In genomic region chr4:141684785-141685184, GRCh38 we compare ENCODE assay signal across 21 cellular contexts. TPM values are rescaled to one million over a fixed set of nuclear protein-coding genes. Genes with fewer than 3 reads are reported as not detected.
DNase-seq lines count a peak whose midpoint lies in the region; ATAC-seq, FAIRE-seq and TF ChIP-seq lines count a peak whose summit lies in the region.
"Had no signal": no experiment of that assay in that cellular context is flagged by ENCODE, and none has a peak within 500 bp of the region (broad histone marks: within the 10 kb centered on the region; RNA-seq: fewer than 3 reads in every experiment).

No MANE protein-coding gene starts in this region.

- intact Hi-C loops in PC-3 (cut with micrococcal nuclease), result loop anchor here (2.0 kb wide), 1 partner anchor 42 kb away; no protein-coding TSS in a partner anchor
- intact Hi-C loops in uterus (cut with DNase I; ENCODE audit: low total_unique reads), result no loop called here
- intact Hi-C loops in posterior vena cava (cut with DNase I), result no loop called here
- intact Hi-C loops in sigmoid colon (cut with DNase I), result no loop called here

- H3F3A ChIP-seq in PC-3 (ENCODE audit: low read length, unreplicated experiment), result peaks cover 21% of the 10 kb centered on the region

- H3K79me2 ChIP-seq in PC-3 (ENCODE audit: low read length), result no peaks in the 10 kb centered on the region

- no peak for TF ChIP-seq EP300 in sigmoid colon (IDR thresholded peaks at IDR 0.05)

- no peaks in the 10 kb centered on the region for H4K20me1 ChIP-seq in PC-3 (ENCODE audit: low read length)

- TF ChIP-seq CTCF in PC-3 (conservative IDR thresholded peaks at IDR 0.05; ENCODE audit: low read depth, low read length) (no peak), bronchial epithelial cell (IDR thresholded peaks at IDR 0.05; ENCODE audit: insufficient read depth, low read length, severe bottlenecking) (no peak), uterus (IDR thresholded peaks at IDR 0.05) (no peak), GM20000 (IDR thresholded peaks at IDR 0.05; ENCODE audit: extremely low read depth, missing control alignments) (no peak), sigmoid colon (IDR thresholded peaks at IDR 0.05) (no peak)

- peak overlapping the region; percentile 68 for H3K4me2 ChIP-seq in PC-3 (ENCODE audit: low read length)

- BruUV-seq in PC-3 (replicated peaks; lab: Mats Ljungman, UMichigan), result no TSS peak

- DNase-seq in ELR (ENCODE audit: low read depth) (peak; percentile 63), PC-3 (peak; percentile 80), bronchial epithelial cell (ENCODE audit: low read depth) (peak; percentile 73), kidney tubule cell (ENCODE audit: low spot score) (peak; percentile 64), uterus (no peak), posterior vena cava (ENCODE audit: low spot score) (no peak), GM20000 (ENCODE audit: low spot score) (no peak), sigmoid colon (no peak)
- DNase-seq: CD4-positive, CD25-positive, alpha-beta regulatory T cell; GOT3; MV-4-11; NCI-H1417 treated with DMSO at 0.1 percent for 48 hours; NCI-H1930; NCI-H446; NK-92 treated with Interleukin-12 subunit alpha and Interleukin-12 subunit beta, amount 100 ng/mL, for 24 hours had no signal

- H3K36me3 ChIP-seq in PC-3 (ENCODE audit: low read depth, low read length) (no peaks in the 10 kb centered on the region), bronchial epithelial cell (ENCODE audit: control insufficient read depth, insufficient read depth, low read length) (no peaks in the 10 kb centered on the region), uterus (no peaks in the 10 kb centered on the region), sigmoid colon (no peaks in the 10 kb centered on the region)
- H3K36me3 ChIP-seq: SJSA1 had no signal

- no peak overlapping the region for H3K9ac ChIP-seq in PC-3 (ENCODE audit: low read length)

- no peak overlapping the region for H3K4me3 ChIP-seq in PC-3 (ENCODE audit: low read length)
- no peak overlapping the region for H3K4me3 ChIP-seq in bronchial epithelial cell (ENCODE audit: low read depth, low read length)
- H3K4me3 ChIP-seq in uterus, result no peak overlapping the region
- no peak overlapping the region for H3K4me3 ChIP-seq in sigmoid colon
- H3K4me3 ChIP-seq: GM12878, SJSA1 had no signal

- no peaks in the 10 kb centered on the region for H3K9me3 ChIP-seq in PC-3 (ENCODE audit: low read length)
- no peaks in the 10 kb centered on the region for H3K9me3 ChIP-seq in uterus
- H3K9me3 ChIP-seq in sigmoid colon, result no peaks in the 10 kb centered on the region
- H3K9me3 ChIP-seq: SJSA1 had no signal

- FAIRE-seq in bronchial epithelial cell (lab: Jason Lieb, UNC), result no peak
- FAIRE-seq: G401.6, GM12878, HTR-8/SVneo had no signal

- ATAC-seq in PC-3, result peak; percentile 72
- ATAC-seq: GM12878 had no signal

- H3K27ac ChIP-seq in PC-3 (ENCODE audit: low read length) (peak overlapping the region; percentile 68), uterus (no peak overlapping the region), sigmoid colon (no peak overlapping the region)
- H3K27ac ChIP-seq: RWPE1, SJSA1 had no signal

- 94 to 96% methylated on average over 3 of the region's 3 CpGs for WGBS in sigmoid colon, 2 donors

- no peaks in the 10 kb centered on the region for H3K9me2 ChIP-seq in PC-3 (replicated peaks; ENCODE audit: low read length)

- H3K4me1 ChIP-seq in PC-3 (ENCODE audit: insufficient read depth, low read length) (peaks cover 40% of the 10 kb centered on the region), uterus (no peaks in the 10 kb centered on the region), sigmoid colon (peaks cover 0 to 14% (median 9%) of the 10 kb centered on the region in 4 donors)

- CTCF ChIA-PET in PC-3 (lab: Charles Lee), result interaction anchor here (0.5 to 0.6 kb wide), 2 partner anchors 176 to 1056 kb away, joined by 3 to 6 read pairs; no protein-coding TSS in a partner anchor

- TF ChIP-seq POLR2A in uterus (IDR thresholded peaks at IDR 0.05) (no peak), sigmoid colon (IDR thresholded peaks at IDR 0.05) (no peak)

- no peaks in the 10 kb centered on the region for H3K27me3 ChIP-seq in PC-3 (ENCODE audit: low read length)
- no peaks in the 10 kb centered on the region for H3K27me3 ChIP-seq in bronchial epithelial cell (ENCODE audit: control insufficient read depth, insufficient read depth, low read length)
- H3K27me3 ChIP-seq in uterus, result no peaks in the 10 kb centered on the region
- H3K27me3 ChIP-seq in sigmoid colon, result no peaks in the 10 kb centered on the region
- H3K27me3 ChIP-seq: SJSA1 had no signal

- no peak overlapping the region for H2AFZ ChIP-seq in PC-3 (ENCODE audit: low read length)

- POLR2A ChIA-PET in PC-3 (lab: Charles Lee; ENCODE audit: unreplicated experiment), result no interaction called here

RNA-seq across cellular contexts. Expression of gene IL15, which starts 48.4 kb away (rescaled TPM):
- 7.1 and 9.3 TPM in 2 replicates for total RNA-seq in PC-3 (2014; rRNA removed)
- 0.26 and 0.53 TPM in 2 replicates for total RNA-seq in bronchial epithelial cell
- 1 to 10 TPM; 2.3 to 9.8 (median 5.1) TPM for total RNA-seq in uterus
- total RNA-seq in posterior vena cava, result 1 to 10 TPM; 3.7 to 7.1 TPM
- total RNA-seq in sigmoid colon, result 10 to 100 TPM in 2 of 4 donors, 1 to 10 TPM in 2; 5.9 to 16.1 (median 8.8) TPM
- 10 to 100 TPM in 1 of 3 donors, 1 to 10 TPM in 2; 6.0 to 13.2 (median 6.5) TPM for polyA plus RNA-seq in sigmoid colon
- total RNA-seq: OCI-LY7 had no signal

Comparison
In these comparisons a context has a peak if more than half of its experiments do, and no peak if none do; other contexts are left out.
1. DNase-seq: peak in ELR (single experiment), PC-3 (single experiment), bronchial epithelial cell (single experiment) and kidney tubule cell (single experiment); none in uterus (0 of 2), posterior vena cava (single experiment), GM20000 (single experiment) and sigmoid colon (single experiment).